Comparison of ENCODE assay signal across 25 cellular contexts in genomic region chr5:172009536-172010270, GRCh38. TPM values are rescaled to one million over a fixed set of nuclear protein-coding genes. Genes with fewer than 3 reads are reported as not detected.
A peak's percentile ranks its signal among the peaks of the same experiment; 100 is the strongest.
DNase-seq lines count a peak whose midpoint lies in the region; TF ChIP-seq lines count a peak whose summit lies in the region.
"Had no signal": no experiment of that assay in that cellular context is flagged by ENCODE, and none has a peak within 500 bp of the region (broad histone marks: within the 10 kb centered on the region; RNA-seq: fewer than 3 reads in every experiment).

No MANE protein-coding gene starts in this region.

- H3K79me1 ChIP-seq in trophoblast cell (ENCODE audit: low read length), result peaks cover 14% of the 10 kb centered on the region

- no peak overlapping the region for H3K18ac ChIP-seq in trophoblast cell (ENCODE audit: low read length)

- H2AK5ac ChIP-seq in trophoblast cell (ENCODE audit: low read length), result no peak overlapping the region

- H3K4me1 ChIP-seq in HUES6 (ENCODE audit: control insufficient read depth, insufficient read depth, low read length) (peaks cover 27% of the 10 kb centered on the region), endodermal cell (ENCODE audit: control insufficient read depth, insufficient read depth, low read length) (peaks cover 14% of the 10 kb centered on the region), trophoblast cell (ENCODE audit: control insufficient read depth in 1 of 2, insufficient read depth in 2 of 2, low read length in 2 of 2) (peaks cover 3 to 11% of the 10 kb centered on the region in 2 experiments), hepatocyte (ENCODE audit: insufficient read depth) (peaks cover 12% of the 10 kb centered on the region)
- H3K4me1 ChIP-seq: breast epithelium had no signal

- peak overlapping the region; percentile 58 for H3K9ac ChIP-seq in HUES6 (ENCODE audit: low read length)
- no peak overlapping the region for H3K9ac ChIP-seq in endodermal cell (ENCODE audit: extremely low read depth, low read length, poor library complexity, severe bottlenecking)
- no peak overlapping the region for H3K9ac ChIP-seq in trophoblast cell (ENCODE audit: low read length)
- H3K9ac ChIP-seq: GM23248 had no signal

- H3K4me3 ChIP-seq in HUES6 (ENCODE audit: low read depth, low read length) (peak overlapping the region; percentile 83), endodermal cell (ENCODE audit: low read length) (peak overlapping the region; percentile 57), trophoblast cell (ENCODE audit: low read depth, low read length) (no peak overlapping the region), hepatocyte (no peak overlapping the region)
- H3K4me3 ChIP-seq: breast epithelium, coronary artery, esophagus muscularis mucosa, GM23248, lung, Peyer's patch, SJCRH30, stomach, tibial artery had no signal

- H3K4me1 Mint-ChIP-seq in endodermal cell, result peaks cover 35% of the 10 kb centered on the region

- H3K27me3 ChIP-seq in HUES6 (ENCODE audit: control insufficient read depth, insufficient read depth, low read length) (no peaks in the 10 kb centered on the region), endodermal cell (ENCODE audit: control insufficient read depth, insufficient read depth, low read length, poor library complexity, severe bottlenecking) (no peaks in the 10 kb centered on the region), trophoblast cell (ENCODE audit: insufficient read depth, low read length) (no peaks in the 10 kb centered on the region), hepatocyte (no peaks in the 10 kb centered on the region)
- H3K27me3 ChIP-seq: breast epithelium, esophagus muscularis mucosa, Peyer's patch, SJCRH30, stomach, tibial artery had no signal

- H3K79me2 ChIP-seq in trophoblast cell (ENCODE audit: control insufficient read depth, insufficient read depth, low read length, poor library complexity), result peaks cover 16% of the 10 kb centered on the region
- peaks cover 19% of the 10 kb centered on the region for H3K79me2 ChIP-seq in hepatocyte

- no peak overlapping the region for H3K23ac ChIP-seq in trophoblast cell (ENCODE audit: low read length)

- H3K9me3 Mint-ChIP-seq in endodermal cell, result no peaks in the 10 kb centered on the region
- H3K9me3 Mint-ChIP-seq: CD8-positive, alpha-beta T cell; effector memory CD8-positive, alpha-beta T cell; T-cell had no signal

- H2BK12ac ChIP-seq in trophoblast cell (ENCODE audit: low read length), result no peak overlapping the region

- H3K27ac Mint-ChIP-seq in endodermal cell, result no peak overlapping the region
- H3K27ac Mint-ChIP-seq: CD8-positive, alpha-beta T cell; effector memory CD8-positive, alpha-beta T cell had no signal

- H4K12ac ChIP-seq in trophoblast cell (ENCODE audit: low read depth, low read length), result no peak overlapping the region

- H4K91ac ChIP-seq in trophoblast cell (ENCODE audit: low read depth, low read length), result no peak overlapping the region

- H3K27me3 Mint-ChIP-seq in endodermal cell (ENCODE audit: insufficient read depth), result no peaks in the 10 kb centered on the region
- H3K27me3 Mint-ChIP-seq: effector memory CD8-positive, alpha-beta T cell; T-cell had no signal

- H3K4ac ChIP-seq in trophoblast cell (ENCODE audit: low read depth, low read length), result no peak overlapping the region

- H2BK5ac ChIP-seq in trophoblast cell (ENCODE audit: low read depth, low read length, poor library complexity), result no peak overlapping the region

- 70 to 71% methylated on average over 4 to 5 of the region's 5 CpGs for WGBS in endodermal cell (ENCODE audit: insufficient coverage in 1 of 2, insufficient read length in 1 of 2), 2 experiments
- no CpG with 5 or more reads among the region's 5 CpGs for WGBS in trophoblast cell (ENCODE audit: extremely low coverage, insufficient coverage, insufficient read length)
- WGBS in hepatocyte (ENCODE audit: low lambda C conversion rate, missing lambda C conversion rate), result 49% methylated on average over 5 of the region's 5 CpGs

- DNase-seq in NCI-H345 treated with DMSO at 0.1 percent for 48 hours (lab: John Stamatoyannopoulos, UW; ENCODE audit: unreplicated experiment) (peak; percentile 26), endodermal cell (peak; percentile 49), trophoblast cell (peak; percentile 92 to 98), hepatocyte (ENCODE audit: low spot score) (no peak), NAMALWA (ENCODE audit: low spot score) (no peak), GDM1 (lab: John Stamatoyannopoulos, UW) (no peak)
- DNase-seq: activated gamma-delta T cell; CD8-positive, alpha-beta T cell; DMS153; effector memory CD8-positive, alpha-beta T cell; Karpas-422; kidney; NCI-H2029; NCI-H446 treated with DMSO at 0.1 percent for 48 hours; Peyer's patch; stomach; T-cell; tibial artery had no signal

- peaks cover 4% of the 10 kb centered on the region for H4K20me1 ChIP-seq in hepatocyte (ENCODE audit: insufficient read depth, poor library complexity, severe bottlenecking)

- H2AFZ ChIP-seq in trophoblast cell (ENCODE audit: insufficient read depth, low read length, poor library complexity) (no peak overlapping the region), hepatocyte (no peak overlapping the region)
- H2AFZ ChIP-seq: GM23248 had no signal

- no peaks in the 10 kb centered on the region for H3K9me2 ChIP-seq in hepatocyte (replicated peaks; ENCODE audit: insufficient read depth)

- H3K14ac ChIP-seq in trophoblast cell (ENCODE audit: low read length), result no peak overlapping the region

- no peaks in the 10 kb centered on the region for H3K36me3 Mint-ChIP-seq in endodermal cell (ENCODE audit: low read depth)
- H3K36me3 Mint-ChIP-seq: T-cell had no signal

- H3K4me3 Mint-ChIP-seq in endodermal cell, result no peak overlapping the region
- H3K4me3 Mint-ChIP-seq: CD8-positive, alpha-beta T cell; effector memory CD8-positive, alpha-beta T cell; T-cell had no signal

- H3K4me2 ChIP-seq in trophoblast cell (ENCODE audit: low read length) (no peak overlapping the region), hepatocyte (no peak overlapping the region)

- TF ChIP-seq CTCF in endodermal cell (conservative IDR thresholded peaks at IDR 0.05) (no peak), hepatocyte (IDR thresholded peaks at IDR 0.05; ENCODE audit: poor library complexity) (no peak)

- H3K36me3 ChIP-seq in HUES6 (ENCODE audit: control insufficient read depth, insufficient read depth, low read length) (no peaks in the 10 kb centered on the region), endodermal cell (ENCODE audit: control insufficient read depth, insufficient read depth, low read length) (no peaks in the 10 kb centered on the region), trophoblast cell (ENCODE audit: control insufficient read depth in 1 of 2, insufficient read depth in 2 of 2, low read length in 2 of 2) (no peaks in the 10 kb centered on the region), hepatocyte (replicated peaks; ENCODE audit: insufficient read depth, low read depth) (no peaks in the 10 kb centered on the region)
- H3K36me3 ChIP-seq: breast epithelium, esophagus muscularis mucosa, Peyer's patch, SJCRH30, stomach, tibial artery had no signal

- no peak overlapping the region for H2BK120ac ChIP-seq in trophoblast cell (ENCODE audit: insufficient read depth, low read length, poor library complexity)

- H3K9me3 ChIP-seq in HUES6 (ENCODE audit: control insufficient read depth, insufficient read depth, low read depth, low read length) (no peaks in the 10 kb centered on the region), endodermal cell (ENCODE audit: control insufficient read depth, low read length) (no peaks in the 10 kb centered on the region), trophoblast cell (ENCODE audit: insufficient read depth, low read depth, low read length) (no peaks in the 10 kb centered on the region), hepatocyte (ENCODE audit: low read depth) (no peaks in the 10 kb centered on the region)
- H3K9me3 ChIP-seq: breast epithelium, esophagus muscularis mucosa, Peyer's patch, SJCRH30, stomach, tibial artery had no signal

- 0 out of 2 replicates have a peak overlapping the region, but pooled peaks have one; percentile 63 for H3K27ac ChIP-seq in HUES6 (ENCODE audit: low read depth, low read length)
- no peak overlapping the region for H3K27ac ChIP-seq in endodermal cell (ENCODE audit: low read depth, low read length)
- no peak overlapping the region for H3K27ac ChIP-seq in trophoblast cell (ENCODE audit: low read depth, low read length)
- no peak overlapping the region for H3K27ac ChIP-seq in hepatocyte
- H3K27ac ChIP-seq: breast epithelium, coronary artery, esophagus muscularis mucosa, Peyer's patch, SJCRH30, stomach, tibial artery had no signal

- no peak overlapping the region for H4K8ac ChIP-seq in trophoblast cell (ENCODE audit: low read depth, low read length)

RNA-seq across cellular contexts. Expression of gene FBXW11, which starts 3.3 kb away (rescaled TPM):
- total RNA-seq in endodermal cell, result 10 to 100 TPM; 42.2 to 49.4 TPM
- polyA plus RNA-seq in endodermal cell (2013, experiment 1 of 2), result 55.1 TPM
- 51.1 TPM for polyA plus RNA-seq in endodermal cell (2013, experiment 2 of 2)
- 24.2 and 25.2 TPM in 2 replicates for polyA plus RNA-seq in trophoblast cell (2013)
- total RNA-seq in hepatocyte, result 73.4 and 74.2 TPM in 2 replicates
- polyA plus RNA-seq in hepatocyte, result 26.7 and 38.0 TPM in 2 replicates

Comparison
In these comparisons a context has a peak if more than half of its experiments do, and no peak if none do; other contexts are left out.
1. H3K4me3 ChIP-seq: peak in HUES6 (single experiment) and endodermal cell (single experiment); none in trophoblast cell (single experiment) and hepatocyte (single experiment).
2. DNase-seq: peak in NCI-H345 treated with DMSO at 0.1 percent for 48 hours (single experiment), endodermal cell (single experiment) and trophoblast cell (2 of 2); none in hepatocyte (single experiment), NAMALWA (single experiment) and GDM1 (single experiment).